Comparison of ENCODE assay signal across 8 cellular contexts in genomic region chr18:22169011-22169888, GRCh38. TPM values are rescaled to one million over a fixed set of nuclear protein-coding genes. Genes with fewer than 3 reads are reported as not detected.
DNase-seq lines count a peak whose midpoint lies in the region; ATAC-seq and TF ChIP-seq lines count a peak whose summit lies in the region.

GATA6 (plus strand) TSS chr18:22169589; CDS start chr18:22171145, 1,556 bp downstream.

- H3K4me3 ChIP-seq in BLaER1 treated with 17β-estradiol and CSF1 and Interleukin-3, amounts not matched to agents 10 nM and 100 nM: peak within 1 kb of the TSS; percentile 80 to 95 (median 91)
- H3K4me3 ChIP-seq in epithelial cell of esophagus (ENCODE audit: low read length): peak within 1 kb of the TSS; percentile 72
- peak within 1 kb of the TSS; percentile 36 for H3K4me3 ChIP-seq in mononuclear cell (ENCODE audit: low read length)

- H3K27ac ChIP-seq in BLaER1 treated with 17β-estradiol and CSF1 and Interleukin-3, amounts not matched to agents 10 nM and 100 nM: peak within 1 kb of the TSS in 10 of 11 experiments; percentile 30 to 81 (median 76); a peak in 20 of 22 replicates

- peak; percentile 30 to 41 for DNase-seq in NCI-H1930 (lab: John Stamatoyannopoulos, UW)
- no peak for DNase-seq in activated B cell treated with CpG ODN at 0.5 μM for 24 hours
- DNase-seq in epithelial cell of esophagus (ENCODE audit: low read depth): peak; percentile 88
- DNase-seq in ureter (ENCODE audit: low spot score): peak; percentile 91
- no peak for DNase-seq in AML-193 (lab: John Stamatoyannopoulos, UW)

- peaks cover 0 to 41% (median 12%) of the 10 kb centered on the region in 11 experiments; a peak in 12 of 22 replicates for H4K20me1 ChIP-seq in BLaER1 treated with 17β-estradiol and CSF1 and Interleukin-3, amounts not matched to agents 10 nM and 100 nM

- no peak within 1 kb of the TSS for H3K27ac Mint-ChIP-seq in activated B cell treated with CpG ODN at 0.5 μM for 24 hours

- TF ChIP-seq CTCF in activated B cell treated with CpG ODN at 0.5 μM for 24 hours (IDR thresholded peaks at IDR 0.05) (no peak), epithelial cell of esophagus (IDR thresholded peaks at IDR 0.05; ENCODE audit: insufficient read depth, low read depth, low read length, missing control alignments) (peak; percentile 49)

- POLR2A ChIA-PET in activated B cell treated with CpG ODN at 0.5 μM for 24 hours (lab: Charles Lee): no interaction called here

- intact Hi-C loops in activated B cell treated with CpG ODN at 0.5 μM for 24 hours (cut with micrococcal nuclease): no loop called here

- peaks cover 59% of the 10 kb centered on the region for H3K27me3 Mint-ChIP-seq in activated B cell treated with CpG ODN at 0.5 μM for 24 hours

- peaks cover 10 to 22% (median 18%) of the 10 kb centered on the region in 10 experiments for H3K4me1 ChIP-seq in BLaER1 treated with 17β-estradiol and CSF1 and Interleukin-3, amounts not matched to agents 10 nM and 100 nM
- H3K4me1 ChIP-seq in mononuclear cell (ENCODE audit: insufficient read depth, low read length): peaks cover 23% of the 10 kb centered on the region

- peaks cover 21% of the 10 kb centered on the region for H3K4me1 Mint-ChIP-seq in activated B cell treated with CpG ODN at 0.5 μM for 24 hours

- ATAC-seq in GM21515 (IDR thresholded peaks at IDR 0.05; ENCODE audit: unreplicated experiment): peak; percentile 49
- ATAC-seq in activated B cell treated with CpG ODN at 0.5 μM for 24 hours (ENCODE audit: low read depth): no peak

- no peaks in the 10 kb centered on the region for H3K9me3 Mint-ChIP-seq in activated B cell treated with CpG ODN at 0.5 μM for 24 hours

- peak within 1 kb of the TSS; percentile 65 to 87 (median 80) for H3K9ac ChIP-seq in BLaER1 treated with 17β-estradiol and CSF1 and Interleukin-3, amounts not matched to agents 10 nM and 100 nM

- H3K36me3 Mint-ChIP-seq in activated B cell treated with CpG ODN at 0.5 μM for 24 hours (ENCODE audit: low read depth): no peaks in the 10 kb centered on the region

- peaks cover 12 to 39% (median 27%) of the 10 kb centered on the region in 11 experiments; a peak in 19 of 22 replicates for H3K9me3 ChIP-seq in BLaER1 treated with 17β-estradiol and CSF1 and Interleukin-3, amounts not matched to agents 10 nM and 100 nM (replicated peaks in 1 of 11)
- no peaks in the 10 kb centered on the region for H3K9me3 ChIP-seq in mononuclear cell (ENCODE audit: low read depth, low read length)

- CTCF ChIA-PET in activated B cell treated with CpG ODN at 0.5 μM for 24 hours (lab: Charles Lee): no interaction called here

- H3K4me3 Mint-ChIP-seq in activated B cell treated with CpG ODN at 0.5 μM for 24 hours: peak within 1 kb of the TSS; percentile 76

- H3K4me2 ChIP-seq in BLaER1 treated with 17β-estradiol and CSF1 and Interleukin-3, amounts not matched to agents 10 nM and 100 nM: peak within 1 kb of the TSS; percentile 82 to 99 (median 96)

- peaks cover 0 to 7% (median 0%) of the 10 kb centered on the region in 11 experiments; a peak in 2 of 22 replicates for H3K36me3 ChIP-seq in BLaER1 treated with 17β-estradiol and CSF1 and Interleukin-3, amounts not matched to agents 10 nM and 100 nM

- peaks cover 44 to 62% (median 51%) of the 10 kb centered on the region in 11 experiments for H3K27me3 ChIP-seq in BLaER1 treated with 17β-estradiol and CSF1 and Interleukin-3, amounts not matched to agents 10 nM and 100 nM
- H3K27me3 ChIP-seq in mononuclear cell (ENCODE audit: insufficient read depth, low read length): peaks cover 82% of the 10 kb centered on the region

RNA-seq across cellular contexts. Expression of gene GATA6, which starts in this region (rescaled TPM):
- total RNA-seq in activated B cell treated with CpG ODN at 0.5 μM for 24 hours (not detected in 2 replicates), mononuclear cell (0.10 TPM), ureter (12.6 TPM)

Comparison
In these comparisons a context has a peak if more than half of its experiments do, and no peak if none do; other contexts are left out.
1. RNA of gene GATA6 (total RNA-seq): 12.6 TPM in ureter (single experiment); 0.10 TPM in mononuclear cell (single experiment) and not detected in activated B cell treated with CpG ODN at 0.5 μM for 24 hours; every median in the first group is over 10 times any median in the second.
2. H3K4me3 ChIP-seq: peak in every context shown above with its lines; median percentile 91 in BLaER1 treated with 17β-estradiol and CSF1 and Interleukin-3, amounts not matched to agents 10 nM and 100 nM; 72 in epithelial cell of esophagus; 36 in mononuclear cell.
3. DNase-seq: peak in NCI-H1930 (2 of 2), epithelial cell of esophagus (single experiment) and ureter (single experiment); none in activated B cell treated with CpG ODN at 0.5 μM for 24 hours (single experiment) and AML-193 (0 of 2).